Comparison of ENCODE assay signal across 21 cellular contexts in the genomic region with DNA sequence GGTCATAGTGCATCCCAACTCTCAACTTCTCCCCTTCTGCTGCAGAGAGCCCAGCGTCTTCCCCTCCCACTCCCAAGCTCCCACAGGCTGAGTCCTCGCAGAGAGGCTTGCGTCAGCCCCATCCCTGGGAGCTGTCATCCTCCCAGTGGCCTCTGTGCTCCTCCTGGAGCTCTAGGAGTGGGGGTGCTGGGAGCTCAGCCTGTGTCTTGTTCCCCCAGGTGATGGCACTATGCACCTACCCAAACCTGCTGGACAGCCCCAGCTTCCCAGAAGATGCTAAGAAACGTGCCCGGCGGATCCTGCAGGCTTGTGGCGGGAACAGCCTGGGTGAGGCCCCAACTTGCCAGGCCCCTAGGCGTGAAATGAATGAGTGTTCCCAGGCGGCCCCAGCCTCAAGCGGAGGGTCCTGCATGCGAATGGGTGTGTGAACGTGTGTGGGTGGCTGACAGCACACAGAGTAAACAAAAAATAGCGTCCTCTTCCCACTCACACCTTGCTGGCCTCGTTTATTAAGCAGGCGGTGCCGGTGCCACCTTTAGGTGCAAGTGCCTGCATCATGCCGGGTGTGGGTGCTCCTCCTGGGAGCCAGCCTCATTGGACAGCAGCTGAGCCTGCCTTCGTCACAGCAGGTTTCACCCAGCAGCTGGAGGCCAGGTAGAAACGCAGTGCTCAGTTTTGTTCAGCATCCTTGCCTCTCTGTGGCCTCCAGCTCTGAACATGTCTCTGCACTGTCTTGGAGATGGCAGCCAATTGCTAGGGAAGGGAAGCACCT.
"Had no signal": no experiment of that assay in that cellular context is flagged by ENCODE, and none has a peak within 500 bp of the region (broad histone marks: within the 10 kb centered on the region; RNA-seq: fewer than 3 reads in every experiment).

No MANE protein-coding gene starts in this region.

- H3K4me1 Mint-ChIP-seq: activated CD4-positive, alpha-beta memory T cell treated with anti-CD3 and anti-CD28 coated beads, Interleukin-2, amount 10 ng/mL, durations not matched to agents 7 days and 5 days had no signal

- H3K27ac Mint-ChIP-seq: activated CD4-positive, alpha-beta memory T cell treated with anti-CD3 and anti-CD28 coated beads, Interleukin-2, amount 10 ng/mL, durations not matched to agents 7 days and 5 days; activated CD8-positive, alpha-beta memory T cell treated with anti-CD3 and anti-CD28 coated beads, Interleukin-2, amount 10 ng/mL, durations not matched to agents 7 days and 5 days; activated naive CD8-positive, alpha-beta T cell treated with anti-CD3 and anti-CD28 coated beads, Interleukin-2, amount 10 ng/mL, durations not matched to agents 7 days and 5 days; natural killer cell; T-helper 2 cell treated with Interferon-gamma antibody and Interleukin-4, amounts not matched to agents 5 μg/mL and 100 μg/mL, for 36 hours had no signal

- H3K9me3 Mint-ChIP-seq: activated CD4-positive, alpha-beta memory T cell treated with anti-CD3 and anti-CD28 coated beads, Interleukin-2, amount 10 ng/mL, durations not matched to agents 7 days and 5 days; activated naive CD8-positive, alpha-beta T cell treated with anti-CD3 and anti-CD28 coated beads, Interleukin-2, amount 10 ng/mL, durations not matched to agents 7 days and 5 days; natural killer cell; T-helper 2 cell treated with Interferon-gamma antibody and Interleukin-4, amounts not matched to agents 5 μg/mL and 100 μg/mL, for 36 hours had no signal

- ATAC-seq: activated CD8-positive, alpha-beta memory T cell treated with anti-CD3 and anti-CD28 coated beads, Interleukin-2, amount 10 ng/mL, durations not matched to agents 7 days and 5 days; body of pancreas; left colon; lower lobe of right lung; natural killer cell had no signal

- H3K36me3 Mint-ChIP-seq: activated CD8-positive, alpha-beta memory T cell treated with anti-CD3 and anti-CD28 coated beads, Interleukin-2, amount 10 ng/mL, durations not matched to agents 7 days and 5 days; natural killer cell had no signal

- H3K27ac ChIP-seq: colonic mucosa, esophagus muscularis mucosa, lower lobe of right lung, ovary, sigmoid colon, spleen, tibial artery had no signal

- H3K4me3 Mint-ChIP-seq: activated CD4-positive, alpha-beta memory T cell treated with anti-CD3 and anti-CD28 coated beads, Interleukin-2, amount 10 ng/mL, durations not matched to agents 7 days and 5 days; activated CD8-positive, alpha-beta memory T cell treated with anti-CD3 and anti-CD28 coated beads, Interleukin-2, amount 10 ng/mL, durations not matched to agents 7 days and 5 days; activated naive CD8-positive, alpha-beta T cell treated with anti-CD3 and anti-CD28 coated beads, Interleukin-2, amount 10 ng/mL, durations not matched to agents 7 days and 5 days; natural killer cell; T-helper 2 cell treated with Interferon-gamma antibody and Interleukin-4, amounts not matched to agents 5 μg/mL and 100 μg/mL, for 36 hours had no signal

- DNase-seq: activated CD4-positive, alpha-beta memory T cell treated with anti-CD3 and anti-CD28 coated beads, Interleukin-2, amount 10 ng/mL, durations not matched to agents 7 days and 5 days; activated CD4-positive, alpha-beta T cell treated with anti-CD3 and anti-CD28 coated beads for 48 hours; activated CD4-positive, CD25-positive, alpha-beta regulatory T cell; activated CD8-positive, alpha-beta memory T cell treated with anti-CD3 and anti-CD28 coated beads, Interleukin-2, amount 10 ng/mL, durations not matched to agents 7 days and 5 days; activated naive CD4-positive, alpha-beta T cell treated with Interleukin-2 at 50 U/mL for 16 hours; activated naive CD8-positive, alpha-beta T cell treated with anti-CD3 and anti-CD28 coated beads, Interleukin-2, amount 10 ng/mL, durations not matched to agents 7 days and 5 days; body of pancreas; central memory CD4-positive, alpha-beta T cell; colonic mucosa; hypothalamus; islet precursor cell; left colon; lower lobe of right lung; natural killer cell; ovary; sigmoid colon; spleen; stimulated activated naive CD4-positive, alpha-beta T cell; tibial artery had no signal
